Comparison of ENCODE assay signal across 15 cellular contexts in genomic region chr7:116257156-116257555, GRCh38. TPM values are rescaled to one million over a fixed set of nuclear protein-coding genes. Genes with fewer than 3 reads are reported as not detected.
DNase-seq lines count a peak whose midpoint lies in the region; ATAC-seq and TF ChIP-seq lines count a peak whose summit lies in the region.
"Had no signal": no experiment of that assay in that cellular context is flagged by ENCODE, and none has a peak within 500 bp of the region (broad histone marks: within the 10 kb centered on the region; RNA-seq: fewer than 3 reads in every experiment).

No MANE protein-coding gene starts in this region.

- no peaks in the 10 kb centered on the region for H3K27me3 Mint-ChIP-seq in activated CD8-positive, alpha-beta T cell treated with anti-CD3 and anti-CD28 coated beads for 36 hours
- no peaks in the 10 kb centered on the region for H3K27me3 Mint-ChIP-seq in activated CD8-positive, alpha-beta T cell treated with anti-CD3 and anti-CD28 coated beads, Interleukin-2, amount 10 ng/mL, durations not matched to agents 7 days and 5 days (ENCODE audit: low read depth)
- H3K27me3 Mint-ChIP-seq in CD4-positive, alpha-beta T cell, result no peaks in the 10 kb centered on the region
- H3K27me3 Mint-ChIP-seq in naive thymus-derived CD8-positive, alpha-beta T cell, result no peaks in the 10 kb centered on the region
- H3K27me3 Mint-ChIP-seq in activated CD4-positive, alpha-beta T cell treated with anti-CD3 and anti-CD28 coated beads for 36 hours, result no peaks in the 10 kb centered on the region
- H3K27me3 Mint-ChIP-seq: CD4-positive, CD25-positive, alpha-beta regulatory T cell had no signal

- no peak for ATAC-seq in activated CD8-positive, alpha-beta T cell treated with anti-CD3 and anti-CD28 coated beads for 36 hours
- no peak for ATAC-seq in activated CD8-positive, alpha-beta T cell treated with anti-CD3 and anti-CD28 coated beads, Interleukin-2, amount 10 ng/mL, durations not matched to agents 7 days and 5 days
- no peak for ATAC-seq in CD4-positive, alpha-beta T cell (ENCODE audit: poor library complexity)
- ATAC-seq in naive thymus-derived CD8-positive, alpha-beta T cell, result no peak
- no peak for ATAC-seq in HG02610 (IDR thresholded peaks at IDR 0.05; ENCODE audit: unreplicated experiment)
- no peak for ATAC-seq in activated CD4-positive, alpha-beta T cell treated with anti-CD3 and anti-CD28 coated beads for 36 hours

- intact Hi-C loops in activated CD8-positive, alpha-beta T cell treated with anti-CD3 and anti-CD28 coated beads for 36 hours (cut with micrococcal nuclease), result no loop called here
- intact Hi-C loops in CD4-positive, alpha-beta T cell (cut with DNase I, micrococcal nuclease), result no loop called here
- intact Hi-C loops in activated CD4-positive, alpha-beta T cell treated with anti-CD3 and anti-CD28 coated beads for 36 hours (cut with DNase I, micrococcal nuclease), result loop anchor here in 1 of 2 experiments (5.0 kb wide), 1 partner anchor 550 kb away; no protein-coding TSS in a partner anchor

- H3K9me3 Mint-ChIP-seq in activated CD8-positive, alpha-beta T cell treated with anti-CD3 and anti-CD28 coated beads for 36 hours, result no peaks in the 10 kb centered on the region
- no peaks in the 10 kb centered on the region for H3K9me3 Mint-ChIP-seq in activated CD8-positive, alpha-beta T cell treated with anti-CD3 and anti-CD28 coated beads, Interleukin-2, amount 10 ng/mL, durations not matched to agents 7 days and 5 days (ENCODE audit: insufficient read depth)
- no peaks in the 10 kb centered on the region for H3K9me3 Mint-ChIP-seq in CD4-positive, alpha-beta T cell
- no peaks in the 10 kb centered on the region for H3K9me3 Mint-ChIP-seq in naive thymus-derived CD8-positive, alpha-beta T cell
- no peaks in the 10 kb centered on the region for H3K9me3 Mint-ChIP-seq in activated CD4-positive, alpha-beta T cell treated with anti-CD3 and anti-CD28 coated beads for 36 hours (ENCODE audit: low read depth)
- H3K9me3 Mint-ChIP-seq: CD4-positive, CD25-positive, alpha-beta regulatory T cell had no signal

- no peaks in the 10 kb centered on the region for H3K9me3 ChIP-seq in CD4-positive, alpha-beta T cell (ENCODE audit: control insufficient read depth, low read length)
- H3K9me3 ChIP-seq in SK-N-MC (ENCODE audit: low read depth, low read length), result no peaks in the 10 kb centered on the region
- H3K9me3 ChIP-seq: BLaER1 treated with 17β-estradiol and CSF1 and Interleukin-3, amounts not matched to agents 10 nM and 100 nM had no signal

- H3K36me3 Mint-ChIP-seq in activated CD8-positive, alpha-beta T cell treated with anti-CD3 and anti-CD28 coated beads for 36 hours (ENCODE audit: low read depth), result peaks cover 25% of the 10 kb centered on the region
- H3K36me3 Mint-ChIP-seq in activated CD8-positive, alpha-beta T cell treated with anti-CD3 and anti-CD28 coated beads, Interleukin-2, amount 10 ng/mL, durations not matched to agents 7 days and 5 days (ENCODE audit: low read depth), result peaks cover 47% of the 10 kb centered on the region
- peaks cover 65% of the 10 kb centered on the region for H3K36me3 Mint-ChIP-seq in CD4-positive, alpha-beta T cell (ENCODE audit: low read depth)
- H3K36me3 Mint-ChIP-seq in naive thymus-derived CD8-positive, alpha-beta T cell, result peaks cover 0 to 66% (median 18%) of the 10 kb centered on the region in 3 donors
- peaks cover 27% of the 10 kb centered on the region for H3K36me3 Mint-ChIP-seq in activated CD4-positive, alpha-beta T cell treated with anti-CD3 and anti-CD28 coated beads for 36 hours (ENCODE audit: low read depth)

- H3K4me3 Mint-ChIP-seq in activated CD8-positive, alpha-beta T cell treated with anti-CD3 and anti-CD28 coated beads for 36 hours, result no peak overlapping the region
- no peak overlapping the region for H3K4me3 Mint-ChIP-seq in activated CD8-positive, alpha-beta T cell treated with anti-CD3 and anti-CD28 coated beads, Interleukin-2, amount 10 ng/mL, durations not matched to agents 7 days and 5 days
- no peak overlapping the region for H3K4me3 Mint-ChIP-seq in CD4-positive, alpha-beta T cell
- no peak overlapping the region for H3K4me3 Mint-ChIP-seq in naive thymus-derived CD8-positive, alpha-beta T cell
- no peak overlapping the region for H3K4me3 Mint-ChIP-seq in activated CD4-positive, alpha-beta T cell treated with anti-CD3 and anti-CD28 coated beads for 36 hours
- H3K4me3 Mint-ChIP-seq: CD4-positive, CD25-positive, alpha-beta regulatory T cell had no signal

- H3K4me3 ChIP-seq in SK-N-MC, result no peak overlapping the region
- H3K4me3 ChIP-seq: BLaER1 treated with 17β-estradiol and CSF1 and Interleukin-3, amounts not matched to agents 10 nM and 100 nM; GM23248 had no signal

- CTCF ChIA-PET in activated CD8-positive, alpha-beta T cell treated with anti-CD3 and anti-CD28 coated beads for 36 hours (lab: Charles Lee), result interaction anchor here (1.0 to 4.8 kb wide), 12 partner anchors 9 to 334 kb away, joined by 3 to 53 read pairs (median 4); no protein-coding TSS in a partner anchor
- CTCF ChIA-PET in activated CD8-positive, alpha-beta T cell treated with anti-CD3 and anti-CD28 coated beads, Interleukin-2, amount 10 ng/mL, durations not matched to agents 7 days and 5 days (lab: Charles Lee), result interaction anchor here (0.9 to 2.9 kb wide), 8 partner anchors 15 to 334 kb away, joined by 3 to 13 read pairs (median 5); no protein-coding TSS in a partner anchor
- CTCF ChIA-PET in CD4-positive, alpha-beta T cell (lab: Charles Lee), result interaction anchor here (1.0 kb wide), 1 partner anchor 9 kb away, joined by 3 read pairs; no protein-coding TSS in a partner anchor
- CTCF ChIA-PET in activated CD4-positive, alpha-beta T cell treated with anti-CD3 and anti-CD28 coated beads for 36 hours (lab: Charles Lee), result interaction anchor here (0.6 to 6.0 kb wide), 12 partner anchors 9 to 551 kb away, joined by 3 to 67 read pairs (median 4); no protein-coding TSS in a partner anchor

- no peak for TF ChIP-seq CTCF in activated CD8-positive, alpha-beta T cell treated with anti-CD3 and anti-CD28 coated beads for 36 hours (IDR thresholded peaks at IDR 0.05)
- no peak for TF ChIP-seq CTCF in CD4-positive, alpha-beta T cell (IDR thresholded peaks at IDR 0.05)

- H3K27ac ChIP-seq in CD4-positive, alpha-beta T cell (ENCODE audit: low read depth, low read length), result no peak overlapping the region
- peak overlapping the region; percentile 96; the same call in 1 of the 2 replicates for H3K27ac ChIP-seq in SK-N-MC
- H3K27ac ChIP-seq: 22Rv1; BLaER1 treated with 17β-estradiol and CSF1 and Interleukin-3, amounts not matched to agents 10 nM and 100 nM; GM23248 had no signal

- H3K9ac ChIP-seq in SK-N-MC (ENCODE audit: insufficient read length), result no peak overlapping the region
- H3K9ac ChIP-seq: BLaER1 treated with 17β-estradiol and CSF1 and Interleukin-3, amounts not matched to agents 10 nM and 100 nM; GM23248 had no signal

- no peak for DNase-seq in activated CD8-positive, alpha-beta T cell treated with anti-CD3 and anti-CD28 coated beads for 36 hours
- DNase-seq in activated CD8-positive, alpha-beta T cell treated with anti-CD3 and anti-CD28 coated beads, Interleukin-2, amount 10 ng/mL, durations not matched to agents 7 days and 5 days, result no peak
- no peak for DNase-seq in CD4-positive, alpha-beta T cell
- DNase-seq in SK-N-MC (ENCODE audit: low read depth, low spot score) (no peak), middle frontal gyrus (ENCODE audit: extremely low spot score, low spot score) (no peak)
- no peak for DNase-seq in naive thymus-derived CD8-positive, alpha-beta T cell
- no peak for DNase-seq in activated CD4-positive, alpha-beta T cell treated with anti-CD3 and anti-CD28 coated beads for 36 hours
- DNase-seq: ACHN; CD4-positive, CD25-positive, alpha-beta regulatory T cell; DMS79; GM23248 had no signal

- no peaks in the 10 kb centered on the region for H3K27me3 ChIP-seq in CD4-positive, alpha-beta T cell (ENCODE audit: control insufficient read depth, insufficient read depth, low read length)
- H3K27me3 ChIP-seq: BLaER1 treated with 17β-estradiol and CSF1 and Interleukin-3, amounts not matched to agents 10 nM and 100 nM had no signal

- peak overlapping the region; percentile 15 for H3K27ac Mint-ChIP-seq in activated CD8-positive, alpha-beta T cell treated with anti-CD3 and anti-CD28 coated beads for 36 hours
- no peak overlapping the region for H3K27ac Mint-ChIP-seq in activated CD8-positive, alpha-beta T cell treated with anti-CD3 and anti-CD28 coated beads, Interleukin-2, amount 10 ng/mL, durations not matched to agents 7 days and 5 days
- peak overlapping the region; percentile 8 for H3K27ac Mint-ChIP-seq in CD4-positive, alpha-beta T cell
- peak overlapping the region in 6 of 10 donors; percentile 9 to 89 (median 65) for H3K27ac Mint-ChIP-seq in naive thymus-derived CD8-positive, alpha-beta T cell
- no peak overlapping the region for H3K27ac Mint-ChIP-seq in activated CD4-positive, alpha-beta T cell treated with anti-CD3 and anti-CD28 coated beads for 36 hours

- H3K4me1 Mint-ChIP-seq in activated CD8-positive, alpha-beta T cell treated with anti-CD3 and anti-CD28 coated beads for 36 hours (ENCODE audit: low read depth), result peaks cover 9% of the 10 kb centered on the region
- H3K4me1 Mint-ChIP-seq in activated CD8-positive, alpha-beta T cell treated with anti-CD3 and anti-CD28 coated beads, Interleukin-2, amount 10 ng/mL, durations not matched to agents 7 days and 5 days (ENCODE audit: low read depth), result peaks cover 8% of the 10 kb centered on the region
- peaks cover 32% of the 10 kb centered on the region for H3K4me1 Mint-ChIP-seq in CD4-positive, alpha-beta T cell (ENCODE audit: low read depth)
- peaks cover 10 to 25% (median 21%) of the 10 kb centered on the region in 4 donors for H3K4me1 Mint-ChIP-seq in naive thymus-derived CD8-positive, alpha-beta T cell
- peaks cover 25% of the 10 kb centered on the region for H3K4me1 Mint-ChIP-seq in activated CD4-positive, alpha-beta T cell treated with anti-CD3 and anti-CD28 coated beads for 36 hours

- POLR2A ChIA-PET in activated CD8-positive, alpha-beta T cell treated with anti-CD3 and anti-CD28 coated beads for 36 hours (lab: Charles Lee), result interaction anchor here (0.9 kb wide), 1 partner anchor 332 kb away, joined by 4 read pairs; no protein-coding TSS in a partner anchor
- POLR2A ChIA-PET in activated CD8-positive, alpha-beta T cell treated with anti-CD3 and anti-CD28 coated beads, Interleukin-2, amount 10 ng/mL, durations not matched to agents 7 days and 5 days (lab: Charles Lee), result no interaction called here
- POLR2A ChIA-PET in CD4-positive, alpha-beta T cell (lab: Charles Lee), result interaction anchor here (1.2 kb wide), 1 partner anchor 77 kb away, joined by 3 read pairs; no protein-coding TSS in a partner anchor
- POLR2A ChIA-PET in naive thymus-derived CD8-positive, alpha-beta T cell (lab: Charles Lee), result no interaction called here
- POLR2A ChIA-PET in activated CD4-positive, alpha-beta T cell treated with anti-CD3 and anti-CD28 coated beads for 36 hours (lab: Charles Lee), result no interaction called here

- no peaks in the 10 kb centered on the region for H3K36me3 ChIP-seq in SK-N-MC (ENCODE audit: insufficient read depth, low read length)
- H3K36me3 ChIP-seq: BLaER1 treated with 17β-estradiol and CSF1 and Interleukin-3, amounts not matched to agents 10 nM and 100 nM had no signal

RNA-seq across cellular contexts. Expression of gene TES, which starts 46.8 kb away (rescaled TPM):
- total RNA-seq in activated CD8-positive, alpha-beta T cell treated with anti-CD3 and anti-CD28 coated beads for 36 hours, result 10 to 100 TPM; 63.9 to 65.7 TPM
- total RNA-seq in activated CD8-positive, alpha-beta T cell treated with anti-CD3 and anti-CD28 coated beads, Interleukin-2, amount 10 ng/mL, durations not matched to agents 7 days and 5 days, result 100 to 1,000 TPM; 110 to 112 TPM
- 100 to 1,000 TPM; 114 to 120 TPM for total RNA-seq in CD4-positive, alpha-beta T cell
- total RNA-seq in naive thymus-derived CD8-positive, alpha-beta T cell, result 100 to 1,000 TPM; 119 to 122 TPM
- polyA plus RNA-seq in naive thymus-derived CD8-positive, alpha-beta T cell, result 100 to 1,000 TPM; 177 to 185 (median 181) TPM
- 10 to 100 TPM; 84.8 to 97.5 TPM for total RNA-seq in activated CD4-positive, alpha-beta T cell treated with anti-CD3 and anti-CD28 coated beads for 36 hours
- total RNA-seq: G401 had no signal

Comparison
In these comparisons a context has a peak if more than half of its experiments do, and no peak if none do; other contexts are left out.
1. H3K27ac Mint-ChIP-seq: peak in activated CD8-positive, alpha-beta T cell treated with anti-CD3 and anti-CD28 coated beads for 36 hours (single experiment), CD4-positive, alpha-beta T cell (single experiment) and naive thymus-derived CD8-positive, alpha-beta T cell (6 of 10); none in activated CD8-positive, alpha-beta T cell treated with anti-CD3 and anti-CD28 coated beads, Interleukin-2, amount 10 ng/mL, durations not matched to agents 7 days and 5 days (single experiment) and activated CD4-positive, alpha-beta T cell treated with anti-CD3 and anti-CD28 coated beads for 36 hours (single experiment).
2. POLR2A ChIA-PET loops: an anchor here in activated CD8-positive, alpha-beta T cell treated with anti-CD3 and anti-CD28 coated beads for 36 hours (0.9 kb wide) and CD4-positive, alpha-beta T cell (1.2 kb wide); none called in activated CD8-positive, alpha-beta T cell treated with anti-CD3 and anti-CD28 coated beads, Interleukin-2, amount 10 ng/mL, durations not matched to agents 7 days and 5 days, naive thymus-derived CD8-positive, alpha-beta T cell and activated CD4-positive, alpha-beta T cell treated with anti-CD3 and anti-CD28 coated beads for 36 hours.